In the genomic region with DNA sequence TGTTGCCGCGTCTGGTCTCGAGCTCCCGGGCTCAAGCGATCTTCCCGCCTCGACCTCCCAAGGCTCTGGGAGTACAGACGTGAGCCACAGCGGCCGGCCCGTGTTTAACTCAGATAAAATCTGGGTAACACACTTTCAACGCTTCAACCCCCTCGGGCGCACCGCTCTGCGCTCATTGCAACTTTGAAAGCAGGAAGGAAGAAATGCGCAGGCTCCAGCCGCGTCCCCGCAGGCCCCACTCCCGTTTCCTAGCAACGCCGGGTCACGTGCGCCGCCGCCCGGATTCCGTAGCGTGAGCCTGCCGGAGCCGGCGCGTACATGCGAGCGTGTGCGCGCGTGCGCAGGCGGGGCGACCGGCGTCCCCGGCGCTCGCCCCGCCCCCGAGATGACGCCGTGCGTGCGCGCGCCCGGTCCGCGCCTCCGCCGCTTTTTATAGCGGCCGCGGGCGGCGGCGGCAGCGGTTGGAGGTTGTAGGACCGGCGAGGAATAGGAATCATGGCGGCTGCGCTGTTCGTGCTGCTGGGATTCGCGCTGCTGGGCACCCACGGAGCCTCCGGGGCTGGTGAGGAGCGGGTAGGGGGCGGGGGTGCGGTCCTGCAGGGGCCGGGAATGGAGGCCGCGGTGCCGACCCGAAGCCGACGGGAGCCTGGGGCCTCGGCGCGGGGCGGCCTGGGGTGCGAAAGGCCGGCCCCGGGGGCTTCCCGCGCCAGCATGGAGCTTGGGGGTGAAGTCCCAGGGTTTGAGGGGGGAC, we compare ENCODE assay signal across 7 cellular contexts. TPM values are rescaled to one million over a fixed set of nuclear protein-coding genes. Genes with fewer than 3 reads are reported as not detected.
DNase-seq lines count a peak whose midpoint lies in the region; ATAC-seq and TF ChIP-seq lines count a peak whose summit lies in the region.

A gene (plus strand): TSS at position 457 of the 751 bp plus-strand sequence. CDS start 39 bp downstream, at position 496.

- H2AFZ ChIP-seq in hepatocyte: peak within 1 kb of the TSS; percentile 96

- H3K9me3 ChIP-seq in hepatocyte (ENCODE audit: low read depth): no peaks in the 10 kb centered on the region

- no peaks in the 10 kb centered on the region for H3K36me3 ChIP-seq in hepatocyte (replicated peaks; ENCODE audit: insufficient read depth, low read depth)

- H3K27me3 ChIP-seq in hepatocyte: no peaks in the 10 kb centered on the region

- DNase-seq in NCI-H2081 (lab: John Stamatoyannopoulos, UW) (peak; percentile 97 to 98), T1000 (lab: John Stamatoyannopoulos, UW) (peak; percentile 99), astrocyte of the hippocampus (ENCODE audit: low read depth, low spot score) (peak; percentile 100), hepatocyte (ENCODE audit: low spot score) (peak; percentile 100), retina (peak; percentile 97)

- peaks cover 44% of the 10 kb centered on the region for H4K20me1 ChIP-seq in hepatocyte (ENCODE audit: insufficient read depth, poor library complexity, severe bottlenecking)

- ATAC-seq in GM18508 (IDR thresholded peaks at IDR 0.05; ENCODE audit: insufficient read depth, unreplicated experiment): peak; percentile 64
- ATAC-seq in HG03025 (IDR thresholded peaks at IDR 0.05; ENCODE audit: low FRiP score, unreplicated experiment): peak; percentile 76

- peaks cover 31% of the 10 kb centered on the region for H3K4me1 ChIP-seq in hepatocyte (ENCODE audit: insufficient read depth)

- TF ChIP-seq CTCF in hepatocyte (IDR thresholded peaks at IDR 0.05; ENCODE audit: poor library complexity): no peak

- H3K27ac ChIP-seq in hepatocyte: peak within 1 kb of the TSS; percentile 89

- no peaks in the 10 kb centered on the region for H3K9me2 ChIP-seq in hepatocyte (replicated peaks; ENCODE audit: insufficient read depth)

- peak within 1 kb of the TSS; percentile 87 for H3K4me3 ChIP-seq in hepatocyte

- H3K4me2 ChIP-seq in hepatocyte: peak within 1 kb of the TSS; percentile 99

- under 1% methylated on average over 68 of the region's 95 CpGs for WGBS in hepatocyte (ENCODE audit: low lambda C conversion rate, missing lambda C conversion rate)

- H3K79me2 ChIP-seq in hepatocyte: peaks cover 49% of the 10 kb centered on the region

RNA-seq across cellular contexts. Expression of the gene that starts here (rescaled TPM):
- total RNA-seq in hepatocyte: 509 and 545 TPM in 2 replicates
- polyA plus RNA-seq in hepatocyte: 1,282 and 1,292 TPM in 2 replicates

Comparison
In these comparisons a context has a peak if more than half of its experiments do, and no peak if none do; other contexts are left out.
1. Peak in every context shown above with its lines: DNase-seq, ATAC-seq, H3K4me3 ChIP-seq and H3K27ac ChIP-seq.